In genomic region chr12:116737774-116738657, GRCh38 we compare ENCODE assay signal across 8 cellular contexts. TPM values are rescaled to one million over a fixed set of nuclear protein-coding genes. Genes with fewer than 3 reads are reported as not detected.
A peak's percentile ranks its signal among the peaks of the same experiment; 100 is the strongest.
DNase-seq lines count a peak whose midpoint lies in the region; ATAC-seq and TF ChIP-seq lines count a peak whose summit lies in the region.

TSS of gene RNFT2 (plus strand) at chr12:116738315. CDS start at chr12:116740498, 2,183 bp downstream.
TSS of gene SPRING1 (minus strand) at chr12:116738069. CDS start at chr12:116737900, 169 bp downstream.

- peak within 1 kb of the TSS; percentile 84 for H2AFZ ChIP-seq in GM23338

- H3K27me3 ChIP-seq in GM23338 (ENCODE audit: insufficient read depth): no peaks in the 10 kb centered on the region

- no peaks in the 10 kb centered on the region for H3K9me3 Mint-ChIP-seq in GM23338
- H3K9me3 Mint-ChIP-seq in activated T-helper 2 cell treated with anti-CD3 and anti-CD28 coated beads, Interferon-gamma antibody, Interleukin-2, Interleukin-4, amounts not matched to agents 10 μg/mL and 5 μg/mL and 100 μg/mL, durations not matched to agents 14 hours and 24 hours and 36 hours: no peaks in the 10 kb centered on the region
- no peaks in the 10 kb centered on the region for H3K9me3 Mint-ChIP-seq in natural killer cell treated with Interleukin-12 subunit alpha and Interleukin-12 subunit beta and Interleukin-15 and Interleukin-18, amount 100 ng/mL, for 72 hours

- peaks cover 5% of the 10 kb centered on the region for H3K27me3 Mint-ChIP-seq in GM23338 (ENCODE audit: insufficient read depth, low read depth, poor library complexity)
- H3K27me3 Mint-ChIP-seq in activated T-helper 2 cell treated with anti-CD3 and anti-CD28 coated beads, Interferon-gamma antibody, Interleukin-2, Interleukin-4, amounts not matched to agents 10 μg/mL and 5 μg/mL and 100 μg/mL, durations not matched to agents 14 hours and 24 hours and 36 hours (ENCODE audit: low read depth): no peaks in the 10 kb centered on the region
- H3K27me3 Mint-ChIP-seq in natural killer cell treated with Interleukin-12 subunit alpha and Interleukin-12 subunit beta and Interleukin-15 and Interleukin-18, amount 100 ng/mL, for 72 hours: no peaks in the 10 kb centered on the region

- H3K9me2 ChIP-seq in GM23338 (ENCODE audit: insufficient read depth): no peaks in the 10 kb centered on the region

- H3K27ac Mint-ChIP-seq in GM23338: peak within 1 kb of the TSS; percentile 94
- peak within 1 kb of the TSS; percentile 42 for H3K27ac Mint-ChIP-seq in activated T-helper 2 cell treated with anti-CD3 and anti-CD28 coated beads, Interferon-gamma antibody, Interleukin-2, Interleukin-4, amounts not matched to agents 10 μg/mL and 5 μg/mL and 100 μg/mL, durations not matched to agents 14 hours and 24 hours and 36 hours
- H3K27ac Mint-ChIP-seq in natural killer cell treated with Interleukin-12 subunit alpha and Interleukin-12 subunit beta and Interleukin-15 and Interleukin-18, amount 100 ng/mL, for 72 hours: peak within 1 kb of the TSS; percentile 42 to 95

- peaks cover 33% of the 10 kb centered on the region for H3K36me3 Mint-ChIP-seq in GM23338 (ENCODE audit: low read depth)
- H3K36me3 Mint-ChIP-seq in activated T-helper 2 cell treated with anti-CD3 and anti-CD28 coated beads, Interferon-gamma antibody, Interleukin-2, Interleukin-4, amounts not matched to agents 10 μg/mL and 5 μg/mL and 100 μg/mL, durations not matched to agents 14 hours and 24 hours and 36 hours (ENCODE audit: low read depth): peaks cover 14% of the 10 kb centered on the region
- peaks cover 9% of the 10 kb centered on the region for H3K36me3 Mint-ChIP-seq in natural killer cell treated with Interleukin-12 subunit alpha and Interleukin-12 subunit beta and Interleukin-15 and Interleukin-18, amount 100 ng/mL, for 72 hours

- H3K36me3 ChIP-seq in GM23338 (ENCODE audit: insufficient read depth): no peaks in the 10 kb centered on the region; the same call in 1 of the 2 replicates

- H3K27ac ChIP-seq in GM23338 (ENCODE audit: low read depth): no peak within 1 kb of the TSS

- DNase-seq in EL (peak; percentile 99), GM23338 (ENCODE audit: low spot score) (peak; percentile 99), LHCN-M2 (ENCODE audit: low read depth) (peak; percentile 98), RPMI8226 (peak; percentile 99), fibroblast of pulmonary artery (ENCODE audit: low read depth) (peak; percentile 99)
- DNase-seq in activated T-helper 2 cell treated with anti-CD3 and anti-CD28 coated beads, Interferon-gamma antibody, Interleukin-2, Interleukin-4, amounts not matched to agents 10 μg/mL and 5 μg/mL and 100 μg/mL, durations not matched to agents 14 hours and 24 hours and 36 hours (ENCODE audit: low spot score): peak; percentile 99
- peak; percentile 99 for DNase-seq in natural killer cell treated with Interleukin-12 subunit alpha and Interleukin-12 subunit beta and Interleukin-15 and Interleukin-18, amount 100 ng/mL, for 72 hours (ENCODE audit: low spot score)
- peak; percentile 98 for DNase-seq in stimulated activated naive CD8-positive, alpha-beta T cell treated with anti-CD3 and anti-CD28 coated beads, Interleukin-15, Interleukin-2, amounts not matched to agents 100 U/mL and 50 U/mL, for 24 hours

- intact Hi-C loops in activated T-helper 2 cell treated with anti-CD3 and anti-CD28 coated beads, Interferon-gamma antibody, Interleukin-2, Interleukin-4, amounts not matched to agents 10 μg/mL and 5 μg/mL and 100 μg/mL, durations not matched to agents 14 hours and 24 hours and 36 hours (cut with micrococcal nuclease): loop anchor here (1.0 to 10.0 kb wide), 5 partner anchors 81 to 452 kb away; partner anchors contain the start of genes FBXO21 and TESC

- H3K4me1 ChIP-seq in GM23338 (ENCODE audit: insufficient read depth): peaks cover 12% of the 10 kb centered on the region

- peaks cover 21% of the 10 kb centered on the region; the same call in 1 of the 2 replicates for H4K20me1 ChIP-seq in GM23338 (replicated peaks; ENCODE audit: insufficient read depth)

- peak in 1 of 2 experiments; percentile 28; a peak in 2 of 4 replicates for TF ChIP-seq CTCF in GM23338 (conservative IDR thresholded peaks at IDR 0.05; ENCODE audit: low read depth in 2 of 2)
- no peak for TF ChIP-seq CTCF in fibroblast of pulmonary artery (IDR thresholded peaks at IDR 0.05; ENCODE audit: low read length, missing control alignments)

- H3K79me2 ChIP-seq in GM23338 (replicated peaks; ENCODE audit: insufficient read depth): peaks cover 51% of the 10 kb centered on the region

- peak; percentile 97 for ATAC-seq in GM23338
- ATAC-seq in natural killer cell treated with Interleukin-12 subunit alpha and Interleukin-12 subunit beta and Interleukin-15 and Interleukin-18, amount 100 ng/mL, for 72 hours: peak; percentile 99
- ATAC-seq in stimulated activated naive CD8-positive, alpha-beta T cell treated with anti-CD3 and anti-CD28 coated beads, Interleukin-15, Interleukin-2, amounts not matched to agents 100 U/mL and 50 U/mL, for 24 hours: peak; percentile 99

- H3K4me1 Mint-ChIP-seq in GM23338: peaks cover 12% of the 10 kb centered on the region
- H3K4me1 Mint-ChIP-seq in activated T-helper 2 cell treated with anti-CD3 and anti-CD28 coated beads, Interferon-gamma antibody, Interleukin-2, Interleukin-4, amounts not matched to agents 10 μg/mL and 5 μg/mL and 100 μg/mL, durations not matched to agents 14 hours and 24 hours and 36 hours (ENCODE audit: low read depth): peaks cover 18% of the 10 kb centered on the region
- peaks cover 29 to 31% of the 10 kb centered on the region in 2 donors for H3K4me1 Mint-ChIP-seq in natural killer cell treated with Interleukin-12 subunit alpha and Interleukin-12 subunit beta and Interleukin-15 and Interleukin-18, amount 100 ng/mL, for 72 hours (ENCODE audit: low read depth in 2 of 2)

- peak within 1 kb of the TSS; percentile 94 for H3K4me2 ChIP-seq in GM23338

- H3K4me3 Mint-ChIP-seq in GM23338: peak within 1 kb of the TSS; percentile 96
- peak within 1 kb of the TSS; percentile 87 for H3K4me3 Mint-ChIP-seq in activated T-helper 2 cell treated with anti-CD3 and anti-CD28 coated beads, Interferon-gamma antibody, Interleukin-2, Interleukin-4, amounts not matched to agents 10 μg/mL and 5 μg/mL and 100 μg/mL, durations not matched to agents 14 hours and 24 hours and 36 hours (ENCODE audit: low read depth)
- H3K4me3 Mint-ChIP-seq in natural killer cell treated with Interleukin-12 subunit alpha and Interleukin-12 subunit beta and Interleukin-15 and Interleukin-18, amount 100 ng/mL, for 72 hours: peak within 1 kb of the TSS; percentile 93

- H3K4me3 ChIP-seq in GM23338 (peak within 1 kb of the TSS; percentile 96), fibroblast of pulmonary artery (replicated peaks; ENCODE audit: low read depth, low read length) (peak within 1 kb of the TSS; percentile 94)

- no peaks in the 10 kb centered on the region for H3F3A ChIP-seq in GM23338 (replicated peaks; ENCODE audit: low read depth)

TF ChIP-seq in GM23338, 12 proteins besides CTCF, POLR2A, EP300 and RAD21 (continues in another document):
- TF ChIP-seq NANOG (IDR thresholded peaks at IDR 0.05; ENCODE audit: borderline replicate concordance) (no peak), JUNB (IDR thresholded peaks at IDR 0.05; ENCODE audit: unreplicated experiment) (peak; percentile 48), ETS1 (IDR thresholded peaks at IDR 0.05) (peak; percentile 56; the same call in 1 of the 2 replicates), CREB1 (CRISPR knock-in tag; IDR thresholded peaks at IDR 0.05; ENCODE audit: low read depth) (peak; percentile 92), POLR2AphosphoS5 (IDR thresholded peaks at IDR 0.05; ENCODE audit: low read depth) (peak; percentile 77), EZH2 (IDR thresholded peaks at IDR 0.05; ENCODE audit: low read depth, unreplicated experiment) (no peak), STAT1 (IDR thresholded peaks at IDR 0.05; ENCODE audit: unreplicated experiment) (no peak), ZNF114 (CRISPR knock-in tag; IDR thresholded peaks at IDR 0.05) (no peak)

RNA-seq across cellular contexts. Expression of gene RNFT2, which starts in this region (rescaled TPM):
- 19.7 and 22.9 TPM in 2 replicates for total RNA-seq in GM23338 (2014; rRNA removed; shearing (Covaris generic))
- polyA plus RNA-seq in GM23338 (2016; fragmentation: Nextera tagmentation; extraction: Ambion mirVana): 19.3 and 21.5 TPM in 2 replicates
- 0.64 and 1.6 TPM in 2 replicates for total RNA-seq in LHCN-M2 (2014; rRNA removed)
- 0.69 TPM for polyA plus RNA-seq in LHCN-M2 (2012)
- 11.0 and 14.4 TPM in 2 replicates for total RNA-seq in activated T-helper 2 cell treated with anti-CD3 and anti-CD28 coated beads, Interferon-gamma antibody, Interleukin-2, Interleukin-4, amounts not matched to agents 10 μg/mL and 5 μg/mL and 100 μg/mL, durations not matched to agents 14 hours and 24 hours and 36 hours
- 10 to 100 TPM; 17.2 to 18.3 TPM for total RNA-seq in natural killer cell treated with Interleukin-12 subunit alpha and Interleukin-12 subunit beta and Interleukin-15 and Interleukin-18, amount 100 ng/mL, for 72 hours

RNA-seq across cellular contexts. Expression of gene SPRING1, which starts in this region (rescaled TPM):
- 51.3 and 57.1 TPM in 2 replicates for total RNA-seq in GM23338 (2014; rRNA removed; shearing (Covaris generic))
- polyA plus RNA-seq in GM23338 (2016; fragmentation: Nextera tagmentation; extraction: Ambion mirVana): 6.6 and 8.2 TPM in 2 replicates
- total RNA-seq in LHCN-M2 (2014; rRNA removed): 33.6 and 35.9 TPM in 2 replicates
- 15.5 TPM for polyA plus RNA-seq in LHCN-M2 (2012)
- total RNA-seq in activated T-helper 2 cell treated with anti-CD3 and anti-CD28 coated beads, Interferon-gamma antibody, Interleukin-2, Interleukin-4, amounts not matched to agents 10 μg/mL and 5 μg/mL and 100 μg/mL, durations not matched to agents 14 hours and 24 hours and 36 hours: 32.4 and 36.1 TPM in 2 replicates
- 10 to 100 TPM; 45.8 to 49.7 TPM for total RNA-seq in natural killer cell treated with Interleukin-12 subunit alpha and Interleukin-12 subunit beta and Interleukin-15 and Interleukin-18, amount 100 ng/mL, for 72 hours

Comparison
In these comparisons a context has a peak if more than half of its experiments do, and no peak if none do; other contexts are left out.
1. H3K27ac Mint-ChIP-seq: peak in every context shown above with its lines; median percentile 94 in GM23338; 68 in natural killer cell treated with Interleukin-12 subunit alpha and Interleukin-12 subunit beta and Interleukin-15 and Interleukin-18, amount 100 ng/mL, for 72 hours; 42 in activated T-helper 2 cell treated with anti-CD3 and anti-CD28 coated beads, Interferon-gamma antibody, Interleukin-2, Interleukin-4, amounts not matched to agents 10 μg/mL and 5 μg/mL and 100 μg/mL, durations not matched to agents 14 hours and 24 hours and 36 hours.